Comparison of ENCODE assay signal across 8 cellular contexts in genomic region chr19:16661480-16662034, GRCh38. TPM values are rescaled to one million over a fixed set of nuclear protein-coding genes. Genes with fewer than 3 reads are reported as not detected.
DNase-seq lines count a peak whose midpoint lies in the region; ATAC-seq, FAIRE-seq and TF ChIP-seq lines count a peak whose summit lies in the region.

No MANE protein-coding gene starts in this region.

- FAIRE-seq in astrocyte (lab: Jason Lieb, UNC): no peak

- no peaks in the 10 kb centered on the region for H3K9me3 Mint-ChIP-seq in astrocyte (ENCODE audit: unreplicated experiment)

- H3K4me3 Mint-ChIP-seq in astrocyte (ENCODE audit: unreplicated experiment): peak overlapping the region; percentile 81

- H3K36me3 ChIP-seq in Loucy (ENCODE audit: insufficient read depth, low read length): peaks cover 6% of the 10 kb centered on the region; the same call in 1 of the 2 replicates
- peaks cover 10% of the 10 kb centered on the region for H3K36me3 ChIP-seq in astrocyte (ENCODE audit: insufficient read depth, low read length)
- peaks cover 21% of the 10 kb centered on the region for H3K36me3 ChIP-seq in iPS-15b (ENCODE audit: control insufficient read depth, insufficient read depth, low read length)

- no peak overlapping the region for H3K27ac ChIP-seq in astrocyte (ENCODE audit: low read depth, low read length)

- H3K27me3 ChIP-seq in Loucy (ENCODE audit: insufficient read depth, low read length, poor library complexity, severe bottlenecking) (no peaks in the 10 kb centered on the region), astrocyte (ENCODE audit: insufficient read depth, low read length) (no peaks in the 10 kb centered on the region), iPS-15b (ENCODE audit: control insufficient read depth, insufficient read depth, low read length) (no peaks in the 10 kb centered on the region)

- no peaks in the 10 kb centered on the region for H3K27me3 Mint-ChIP-seq in astrocyte (ENCODE audit: low read depth, unreplicated experiment)

- DNase-seq in Daoy (ENCODE audit: low read depth) (peak; percentile 13), astrocyte (ENCODE audit: low read depth) (no peak), skeletal muscle cell (ENCODE audit: low read depth) (no peak), kidney glomerular epithelial cell (lab: John Stamatoyannopoulos, UW) (no peak)

- H4K20me1 ChIP-seq in Loucy (ENCODE audit: insufficient read depth, low read length, poor library complexity, severe bottlenecking) (peaks cover 24% of the 10 kb centered on the region), astrocyte (ENCODE audit: insufficient read depth, low read length) (peaks cover 31% of the 10 kb centered on the region)

- H3K9me3 ChIP-seq in Loucy (ENCODE audit: insufficient read depth, low read depth, low read length): no peaks in the 10 kb centered on the region
- no peaks in the 10 kb centered on the region for H3K9me3 ChIP-seq in astrocyte (ENCODE audit: insufficient read depth, low read depth, low read length)
- no peaks in the 10 kb centered on the region for H3K9me3 ChIP-seq in iPS-15b (ENCODE audit: control insufficient read depth, insufficient read depth, low read length)

- H3K4me3 ChIP-seq in Loucy (ENCODE audit: low read length, poor library complexity, severe bottlenecking): peak overlapping the region; percentile 95
- peak overlapping the region; percentile 82 for H3K4me3 ChIP-seq in astrocyte (ENCODE audit: insufficient read depth, low read depth, low read length)
- peak overlapping the region; percentile 74 for H3K4me3 ChIP-seq in iPS-15b (ENCODE audit: low read depth, low read length)
- H3K4me3 ChIP-seq in skeletal muscle cell (ENCODE audit: low read depth, low read length): peak overlapping the region; percentile 75

- H3K9ac ChIP-seq in Loucy (ENCODE audit: low read depth, low read length, poor library complexity, severe bottlenecking) (peak overlapping the region; percentile 61), astrocyte (ENCODE audit: low read length) (peak overlapping the region; percentile 43), iPS-15b (ENCODE audit: low read depth, low read length) (peak overlapping the region; percentile 24)

- no peaks in the 10 kb centered on the region for H3K9me2 ChIP-seq in Loucy (replicated peaks; ENCODE audit: low read depth, low read length)

- peak overlapping the region; percentile 63; the same call in 1 of the 2 replicates for H2AFZ ChIP-seq in Loucy (ENCODE audit: low read length)
- peak overlapping the region; percentile 75 for H2AFZ ChIP-seq in astrocyte (ENCODE audit: low read depth, low read length)

- peaks cover 46% of the 10 kb centered on the region for H3K4me1 ChIP-seq in Loucy (ENCODE audit: insufficient read depth, low read length, poor library complexity, severe bottlenecking)
- peaks cover 17% of the 10 kb centered on the region for H3K4me1 ChIP-seq in astrocyte (ENCODE audit: insufficient read depth, low read length)
- H3K4me1 ChIP-seq in iPS-15b (ENCODE audit: control insufficient read depth, insufficient read depth, low read length): no peaks in the 10 kb centered on the region

- no peak for TF ChIP-seq CTCF in Loucy (conservative IDR thresholded peaks at IDR 0.05; ENCODE audit: low read length)
- TF ChIP-seq CTCF in astrocyte (IDR thresholded peaks at IDR 0.05; ENCODE audit: insufficient read depth, low read depth, low read length): no peak

- ATAC-seq in HG03135 (IDR thresholded peaks at IDR 0.05; ENCODE audit: unreplicated experiment) (no peak), HG03025 (IDR thresholded peaks at IDR 0.05; ENCODE audit: low FRiP score, unreplicated experiment) (no peak)

- peak overlapping the region; percentile 62 for H3K27ac Mint-ChIP-seq in astrocyte (ENCODE audit: unreplicated experiment)

- peaks cover 8% of the 10 kb centered on the region for H3K36me3 Mint-ChIP-seq in astrocyte (ENCODE audit: low read depth, unreplicated experiment)

- H3K4me2 ChIP-seq in Loucy (ENCODE audit: low read depth, low read length, poor library complexity, severe bottlenecking): peak overlapping the region; percentile 100
- H3K4me2 ChIP-seq in astrocyte (ENCODE audit: low read length): peak overlapping the region; percentile 100

- peaks cover 35% of the 10 kb centered on the region for H3K79me2 ChIP-seq in Loucy (ENCODE audit: insufficient read depth, low read length)
- H3K79me2 ChIP-seq in astrocyte (ENCODE audit: insufficient read depth, low read length): peaks cover 30% of the 10 kb centered on the region

- H3F3A ChIP-seq in Loucy (ENCODE audit: low read depth): no peaks in the 10 kb centered on the region

- H3K4me1 Mint-ChIP-seq in astrocyte (ENCODE audit: low read depth, unreplicated experiment): peaks cover 8% of the 10 kb centered on the region

RNA-seq across cellular contexts. Expression of gene TMEM38A, which starts 0.6 kb away (rescaled TPM):
- total RNA-seq in Daoy (2014; rRNA removed; shearing (Covaris generic)): 1.0 and 1.1 TPM in 2 replicates
- 1.9 and 2.2 TPM in 2 replicates for total RNA-seq in astrocyte

RNA-seq across cellular contexts. Expression of gene SMIM7, which starts 1.6 kb away (rescaled TPM):
- 167 and 170 TPM in 2 replicates for total RNA-seq in Daoy (2014; rRNA removed; shearing (Covaris generic))
- total RNA-seq in astrocyte: 45.3 and 49.4 TPM in 2 replicates

RNA-seq across cellular contexts. Expression of gene MED26, which starts 33.6 kb away (rescaled TPM):
- total RNA-seq in Daoy (2014; rRNA removed; shearing (Covaris generic)): 5.1 and 6.2 TPM in 2 replicates
- 11.8 and 15.0 TPM in 2 replicates for total RNA-seq in astrocyte

RNA-seq across cellular contexts. Expression of gene NWD1, which starts 58.1 kb away (rescaled TPM):
- not detected in 2 replicates for total RNA-seq in Daoy (2014; rRNA removed; shearing (Covaris generic))
- not detected in 2 replicates for total RNA-seq in astrocyte
